Comparison of ENCODE assay signal across 1 cellular context in genomic region chr1:67830928-67831596, GRCh38.
TF ChIP-seq lines count a peak whose summit lies in the region.

No MANE protein-coding gene starts in this region.

TF ChIP-seq in GM23338, 12 proteins besides CTCF, POLR2A, EP300 and RAD21:
- no peak for TF ChIP-seq ZNF462 (CRISPR knock-in tag; IDR thresholded peaks at IDR 0.05)
- TF ChIP-seq JUNB (IDR thresholded peaks at IDR 0.05; ENCODE audit: unreplicated experiment): no peak
- no peak for TF ChIP-seq POLR2AphosphoS5 (IDR thresholded peaks at IDR 0.05; ENCODE audit: low read depth)
- no peak for TF ChIP-seq ZNF331 (CRISPR knock-in tag; IDR thresholded peaks at IDR 0.05; ENCODE audit: low read depth)
- no peak for TF ChIP-seq NANOG (IDR thresholded peaks at IDR 0.05; ENCODE audit: borderline replicate concordance)
- TF ChIP-seq, protein P1, sequence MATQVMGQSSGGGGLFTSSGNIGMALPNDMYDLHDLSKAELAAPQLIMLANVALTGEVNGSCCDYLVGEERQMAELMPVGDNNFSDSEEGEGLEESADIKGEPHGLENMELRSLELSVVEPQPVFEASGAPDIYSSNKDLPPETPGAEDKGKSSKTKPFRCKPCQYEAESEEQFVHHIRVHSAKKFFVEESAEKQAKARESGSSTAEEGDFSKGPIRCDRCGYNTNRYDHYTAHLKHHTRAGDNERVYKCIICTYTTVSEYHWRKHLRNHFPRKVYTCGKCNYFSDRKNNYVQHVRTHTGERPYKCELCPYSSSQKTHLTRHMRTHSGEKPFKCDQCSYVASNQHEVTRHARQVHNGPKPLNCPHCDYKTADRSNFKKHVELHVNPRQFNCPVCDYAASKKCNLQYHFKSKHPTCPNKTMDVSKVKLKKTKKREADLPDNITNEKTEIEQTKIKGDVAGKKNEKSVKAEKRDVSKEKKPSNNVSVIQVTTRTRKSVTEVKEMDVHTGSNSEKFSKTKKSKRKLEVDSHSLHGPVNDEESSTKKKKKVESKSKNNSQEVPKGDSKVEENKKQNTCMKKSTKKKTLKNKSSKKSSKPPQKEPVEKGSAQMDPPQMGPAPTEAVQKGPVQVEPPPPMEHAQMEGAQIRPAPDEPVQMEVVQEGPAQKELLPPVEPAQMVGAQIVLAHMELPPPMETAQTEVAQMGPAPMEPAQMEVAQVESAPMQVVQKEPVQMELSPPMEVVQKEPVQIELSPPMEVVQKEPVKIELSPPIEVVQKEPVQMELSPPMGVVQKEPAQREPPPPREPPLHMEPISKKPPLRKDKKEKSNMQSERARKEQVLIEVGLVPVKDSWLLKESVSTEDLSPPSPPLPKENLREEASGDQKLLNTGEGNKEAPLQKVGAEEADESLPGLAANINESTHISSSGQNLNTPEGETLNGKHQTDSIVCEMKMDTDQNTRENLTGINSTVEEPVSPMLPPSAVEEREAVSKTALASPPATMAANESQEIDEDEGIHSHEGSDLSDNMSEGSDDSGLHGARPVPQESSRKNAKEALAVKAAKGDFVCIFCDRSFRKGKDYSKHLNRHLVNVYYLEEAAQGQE (IDR thresholded peaks at IDR 0.05; ENCODE audit: unreplicated experiment): no peak
- no peak for TF ChIP-seq CREB1 (CRISPR knock-in tag; IDR thresholded peaks at IDR 0.05; ENCODE audit: low read depth)
- no peak for TF ChIP-seq STAT1 (IDR thresholded peaks at IDR 0.05; ENCODE audit: unreplicated experiment)
- no peak for TF ChIP-seq EZH2 (IDR thresholded peaks at IDR 0.05; ENCODE audit: low read depth, unreplicated experiment)
